ENCODE assay signal across 20 cellular contexts in genomic region chr9:81071108-81071507, GRCh38.
DNase-seq lines count a peak whose midpoint lies in the region; ATAC-seq, FAIRE-seq and TF ChIP-seq lines count a peak whose summit lies in the region.
"Had no signal": no experiment of that assay in that cellular context is flagged by ENCODE, and none has a peak within 500 bp of the region (broad histone marks: within the 10 kb centered on the region; RNA-seq: fewer than 3 reads in every experiment).

No MANE protein-coding gene starts in this region.

- peaks cover 9% of the 10 kb centered on the region for H3K9me3 Mint-ChIP-seq in Calu3 (ENCODE audit: low read depth, unreplicated experiment)
- H3K9me3 Mint-ChIP-seq in astrocyte (ENCODE audit: unreplicated experiment) = no peaks in the 10 kb centered on the region
- no peaks in the 10 kb centered on the region for H3K9me3 Mint-ChIP-seq in Caco-2 (ENCODE audit: unreplicated experiment)

- WGBS in aorta, 2 donors = 48 to 63% methylated on average over 2 of the region's 2 CpGs

- TF ChIP-seq POLR2A in breast epithelium (IDR thresholded peaks at IDR 0.05) = no peak

- TF ChIP-seq CTCF in Calu3 (IDR thresholded peaks at IDR 0.05; ENCODE audit: unreplicated experiment) (no peak), astrocyte (IDR thresholded peaks at IDR 0.05; ENCODE audit: insufficient read depth, low read depth, low read length) (no peak), breast epithelium (IDR thresholded peaks at IDR 0.05) (no peak), brain microvascular endothelial cell (IDR thresholded peaks at IDR 0.05; ENCODE audit: low read depth, low read length, missing control alignments) (no peak), Caco-2 (IDR thresholded peaks at IDR 0.05; ENCODE audit: insufficient read depth in 1 of 2, low read depth in 1 of 2, low read length in 1 of 2, severe bottlenecking in 1 of 2, unreplicated experiment in 1 of 2) (no peak)

- H3K27me3 ChIP-seq in astrocyte (ENCODE audit: insufficient read depth, low read length) (no peaks in the 10 kb centered on the region), breast epithelium (no peaks in the 10 kb centered on the region), brain microvascular endothelial cell (replicated peaks) (no peaks in the 10 kb centered on the region), Caco-2 (replicated peaks; ENCODE audit: control insufficient read depth, insufficient read depth, low read length) (no peaks in the 10 kb centered on the region), aorta (ENCODE audit: control insufficient read depth in 1 of 2, insufficient read depth in 2 of 2, low read length in 1 of 2) (no peaks in the 10 kb centered on the region)

- H3K36me3 Mint-ChIP-seq in Calu3 (ENCODE audit: insufficient read depth, unreplicated experiment) (no peaks in the 10 kb centered on the region), astrocyte (ENCODE audit: low read depth, unreplicated experiment) (no peaks in the 10 kb centered on the region), Caco-2 (ENCODE audit: insufficient read depth, unreplicated experiment) (no peaks in the 10 kb centered on the region)
- H3K36me3 Mint-ChIP-seq: IgD-negative memory B cell had no signal

- peak overlapping the region; percentile 24 for H3K27ac Mint-ChIP-seq in Calu3 (ENCODE audit: unreplicated experiment)
- H3K27ac Mint-ChIP-seq in astrocyte (ENCODE audit: unreplicated experiment) = no peak overlapping the region
- H3K27ac Mint-ChIP-seq in Caco-2 (ENCODE audit: unreplicated experiment) = no peak overlapping the region
- H3K27ac Mint-ChIP-seq: HFFc6, IgD-negative memory B cell had no signal

- no peak overlapping the region for H3K9ac ChIP-seq in astrocyte (ENCODE audit: low read length)

- POLR2A ChIA-PET in Caco-2 (lab: Charles Lee) = no interaction called here

- H3K27ac ChIP-seq in astrocyte (ENCODE audit: low read depth, low read length) (no peak overlapping the region), breast epithelium (no peak overlapping the region), brain microvascular endothelial cell (no peak overlapping the region), aorta (ENCODE audit: low read depth in 1 of 2, low read length in 2 of 2) (no peak overlapping the region)
- H3K27ac ChIP-seq: RWPE1 had no signal

- in situ Hi-C loops in brain microvascular endothelial cell (cut with HindIII; ENCODE audit: low pct_ligation_motif_present, low sequenced_read_pairs) = no loop called here

- H3K9me3 ChIP-seq in astrocyte (ENCODE audit: insufficient read depth, low read depth, low read length) (no peaks in the 10 kb centered on the region), breast epithelium (no peaks in the 10 kb centered on the region), Caco-2 (no peaks in the 10 kb centered on the region), aorta (ENCODE audit: control insufficient read depth, low read length) (no peaks in the 10 kb centered on the region)

- H3K36me3 ChIP-seq in astrocyte (ENCODE audit: insufficient read depth, low read length) = no peaks in the 10 kb centered on the region
- no peaks in the 10 kb centered on the region for H3K36me3 ChIP-seq in breast epithelium
- no peaks in the 10 kb centered on the region for H3K36me3 ChIP-seq in brain microvascular endothelial cell (replicated peaks)
- H3K36me3 ChIP-seq in Caco-2 (ENCODE audit: control insufficient read depth, insufficient read depth, low read length) = no peaks in the 10 kb centered on the region
- no peaks in the 10 kb centered on the region for H3K36me3 ChIP-seq in aorta (ENCODE audit: control insufficient read depth in 1 of 2, insufficient read depth in 2 of 2, low read length in 1 of 2)

- no peak for ATAC-seq in aorta (ENCODE audit: low FRiP score)

- BruUV-seq in Calu3 (replicated peaks; lab: Mats Ljungman, UMichigan) = no TSS peak
- BruUV-seq in Caco-2 (replicated peaks; lab: Mats Ljungman, UMichigan) = no TSS peak

- no peaks in the 10 kb centered on the region for H3K79me2 ChIP-seq in astrocyte (ENCODE audit: insufficient read depth, low read length)

- no peak overlapping the region for H2AFZ ChIP-seq in astrocyte (ENCODE audit: low read depth, low read length)

- CTCF ChIA-PET in Calu3 (lab: Charles Lee) (no interaction called here), Caco-2 (lab: Charles Lee) (no interaction called here)

- DNase-seq in Calu3 (no peak), M059J (ENCODE audit: low read depth) (peak; percentile 40), astrocyte (ENCODE audit: low read depth) (peak; percentile 77), non-pigmented ciliary epithelial cell (ENCODE audit: low read depth) (peak; percentile 27), breast epithelium (ENCODE audit: low spot score in 2 of 2) (no peak), brain microvascular endothelial cell (no peak), Caco-2 (no peak), aorta (no peak)
- DNase-seq: DMS 273 treated with DMSO at 0.1 percent for 48 hours, DMS79 treated with DMSO at 0.1 percent for 48 hours, H7, HFFc6, MM.1S, NCI-H1048, NCI-H1417 treated with DMSO at 0.1 percent for 48 hours, NCI-H187, NCI-H446, NCI-H526 treated with DMSO at 0.1 percent for 48 hours had no signal

- H3K4me3 Mint-ChIP-seq in Calu3 (ENCODE audit: low read depth, unreplicated experiment) (no peak overlapping the region), astrocyte (ENCODE audit: unreplicated experiment) (no peak overlapping the region), Caco-2 (ENCODE audit: unreplicated experiment) (no peak overlapping the region)
- H3K4me3 Mint-ChIP-seq: HFFc6, IgD-negative memory B cell had no signal

- no peaks in the 10 kb centered on the region for H4K20me1 ChIP-seq in astrocyte (ENCODE audit: insufficient read depth, low read length)

- no peaks in the 10 kb centered on the region for H3K27me3 Mint-ChIP-seq in Calu3 (ENCODE audit: unreplicated experiment)
- no peaks in the 10 kb centered on the region for H3K27me3 Mint-ChIP-seq in astrocyte (ENCODE audit: low read depth, unreplicated experiment)
- no peaks in the 10 kb centered on the region for H3K27me3 Mint-ChIP-seq in Caco-2 (ENCODE audit: insufficient read depth, unreplicated experiment)
- H3K27me3 Mint-ChIP-seq: IgD-negative memory B cell had no signal

- H3K4me2 ChIP-seq in astrocyte (ENCODE audit: low read length) = no peak overlapping the region

- H3K4me3 ChIP-seq in astrocyte (ENCODE audit: insufficient read depth, low read depth, low read length) (no peak overlapping the region), breast epithelium (no peak overlapping the region), brain microvascular endothelial cell (ENCODE audit: low read depth, low read length) (no peak overlapping the region), Caco-2 (ENCODE audit: low read depth, low read length) (no peak overlapping the region), aorta (ENCODE audit: low read length in 2 of 2) (no peak overlapping the region)

- no peak for FAIRE-seq in astrocyte (lab: Jason Lieb, UNC)

- H3K4me1 ChIP-seq in astrocyte (ENCODE audit: insufficient read depth, low read length) = no peaks in the 10 kb centered on the region
- no peaks in the 10 kb centered on the region for H3K4me1 ChIP-seq in breast epithelium
- no peaks in the 10 kb centered on the region for H3K4me1 ChIP-seq in Caco-2
- no peaks in the 10 kb centered on the region for H3K4me1 ChIP-seq in aorta (ENCODE audit: control insufficient read depth in 1 of 2, insufficient read depth in 2 of 2, low read length in 2 of 2)

- H3K4me1 Mint-ChIP-seq in Calu3 (ENCODE audit: low read depth, unreplicated experiment) (peaks cover 10% of the 10 kb centered on the region), astrocyte (ENCODE audit: low read depth, unreplicated experiment) (peaks cover 5% of the 10 kb centered on the region), Caco-2 (ENCODE audit: low read depth, unreplicated experiment) (no peaks in the 10 kb centered on the region)
- H3K4me1 Mint-ChIP-seq: IgD-negative memory B cell had no signal

- intact Hi-C loops in Calu3 (cut with micrococcal nuclease; ENCODE audit: unreplicated experiment) (no loop called here), breast epithelium (cut with DNase I; ENCODE audit: low total_unique reads) (no loop called here), Caco-2 (cut with micrococcal nuclease; ENCODE audit: unreplicated experiment) (no loop called here), aorta (cut with DNase I) (no loop called here)

Comparison
In these comparisons a context has a peak if more than half of its experiments do, and no peak if none do; other contexts are left out.
1. DNase-seq: peak in M059J (single experiment), astrocyte (single experiment) and non-pigmented ciliary epithelial cell (single experiment); none in Calu3 (single experiment), breast epithelium (0 of 2), brain microvascular endothelial cell (single experiment), Caco-2 (0 of 2) and aorta (0 of 2).